Comparison of ENCODE assay signal across 8 cellular contexts in genomic region chr12:41121374-41121773, GRCh38.
"Had no signal": no experiment of that assay in that cellular context is flagged by ENCODE, and none has a peak within 500 bp of the region (broad histone marks: within the 10 kb centered on the region; RNA-seq: fewer than 3 reads in every experiment).

No MANE protein-coding gene starts in this region.

- FAIRE-seq: H54, HTR-8/SVneo had no signal

- H3K9ac ChIP-seq: GM23248, KMS-11 had no signal

- H3K4me3 Mint-ChIP-seq: H9 had no signal

- DNase-seq: GM23248, H9, HCEC 1CT, Karpas-422, KBM-7 had no signal

- H3K4me2 ChIP-seq: KMS-11 had no signal

- H3K27ac Mint-ChIP-seq: H9 had no signal

- H2AFZ ChIP-seq: GM23248 had no signal

- H3K4me3 ChIP-seq: GM23248 had no signal

- H3K4me1 Mint-ChIP-seq: H9 had no signal

- H3K27ac ChIP-seq: GM23248, KMS-11 had no signal

- H3K9me3 Mint-ChIP-seq: H9 had no signal
